ENCODE assay signal across 8 cellular contexts in the genomic region with DNA sequence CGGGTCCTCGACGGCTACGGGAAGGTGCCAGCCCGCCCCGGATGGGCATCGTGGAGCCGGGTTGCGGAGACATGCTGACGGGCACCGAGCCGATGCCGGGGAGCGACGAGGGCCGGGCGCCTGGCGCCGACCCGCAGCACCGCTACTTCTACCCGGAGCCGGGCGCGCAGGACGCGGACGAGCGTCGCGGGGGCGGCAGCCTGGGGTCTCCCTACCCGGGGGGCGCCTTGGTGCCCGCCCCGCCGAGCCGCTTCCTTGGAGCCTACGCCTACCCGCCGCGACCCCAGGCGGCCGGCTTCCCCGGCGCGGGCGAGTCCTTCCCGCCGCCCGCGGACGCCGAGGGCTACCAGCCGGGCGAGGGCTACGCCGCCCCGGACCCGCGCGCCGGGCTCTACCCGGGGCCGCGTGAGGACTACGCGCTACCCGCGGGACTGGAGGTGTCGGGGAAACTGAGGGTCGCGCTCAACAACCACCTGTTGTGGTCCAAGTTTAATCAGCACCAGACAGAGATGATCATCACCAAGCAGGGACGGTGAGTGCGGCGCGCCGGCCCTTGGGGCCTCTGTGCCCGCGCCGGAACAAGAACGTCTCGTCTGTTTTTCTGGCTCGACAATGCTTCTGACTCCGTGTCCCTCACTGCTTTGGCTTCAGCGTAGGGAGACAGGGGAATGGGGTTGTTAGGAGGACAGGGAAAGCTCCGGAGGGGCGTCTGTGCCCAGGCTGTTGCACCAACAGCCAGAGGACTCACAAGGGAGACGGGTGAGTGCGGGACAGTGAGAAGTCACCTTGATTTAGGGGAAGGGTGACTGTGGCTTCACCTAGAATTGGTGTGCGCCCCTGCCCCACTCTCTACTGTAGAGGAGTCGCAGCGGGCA. TPM values are rescaled to one million over a fixed set of nuclear protein-coding genes. Genes with fewer than 3 reads are reported as not detected.
A peak's percentile ranks its signal among the peaks of the same experiment; 100 is the strongest.
DNase-seq lines count a peak whose midpoint lies in the region; ATAC-seq and TF ChIP-seq lines count a peak whose summit lies in the region.

No MANE protein-coding gene starts in this region.

- BruUV-seq in MCF 10A (replicated peaks; lab: Mats Ljungman, UMichigan), result no TSS peak

- H3K36me3 ChIP-seq in breast epithelium (no peaks in the 10 kb centered on the region), right lobe of liver (no peaks in the 10 kb centered on the region), upper lobe of left lung (no peaks in the 10 kb centered on the region)

- CTCF ChIA-PET in MCF 10A (lab: Yijun Ruan, JAX), result interaction anchor here (0.6 to 0.7 kb wide), 2 partner anchors 25 to 885 kb away, joined by 3 read pairs; no protein-coding TSS in a partner anchor

- no peaks in the 10 kb centered on the region for H3K9me3 Mint-ChIP-seq in MCF 10A (ENCODE audit: unreplicated experiment)
- no peaks in the 10 kb centered on the region for H3K9me3 Mint-ChIP-seq in activated naive CD8-positive, alpha-beta T cell treated with anti-CD3 and anti-CD28 coated beads, Interleukin-2, amount 10 ng/mL, durations not matched to agents 7 days and 5 days

- no peak overlapping the region for H3K27ac ChIP-seq in breast epithelium
- peak overlapping the region in 1 of 3 donors; percentile 29 for H3K27ac ChIP-seq in right lobe of liver
- peak overlapping the region in 3 of 4 donors; percentile 41 to 77 (median 72) for H3K27ac ChIP-seq in upper lobe of left lung

- peak overlapping the region; percentile 24 to 69 (median 47) for H3K4me3 ChIP-seq in breast epithelium
- H3K4me3 ChIP-seq in right lobe of liver, result peak overlapping the region; percentile 11 to 32 (median 20)
- H3K4me3 ChIP-seq in upper lobe of left lung, result peak overlapping the region; percentile 15 to 52 (median 44)

- WGBS in right lobe of liver (ENCODE audit: insufficient coverage, low coverage, low lambda C conversion rate, missing lambda C conversion rate), result 30% methylated on average over 5 of the region's 93 CpGs
- WGBS in upper lobe of left lung, 2 donors, result 5 to 6% methylated on average over 34 to 48 of the region's 93 CpGs

- DNase-seq in breast epithelium (ENCODE audit: low spot score in 2 of 2), result peak in 1 of 2 donors; percentile 22
- DNase-seq in MCF 10A (ENCODE audit: unreplicated experiment), result no peak
- peak; percentile 69 for DNase-seq in activated naive CD8-positive, alpha-beta T cell treated with anti-CD3 and anti-CD28 coated beads, Interleukin-2, amount 10 ng/mL, durations not matched to agents 7 days and 5 days
- DNase-seq in right lobe of liver, result peak in 1 of 3 donors; percentile 24
- DNase-seq in upper lobe of left lung, result peak in 1 of 2 donors; percentile 11
- DNase-seq in A172 (ENCODE audit: low spot score), result no peak
- DNase-seq in NOMO-1 treated with DMSO at 0.1 percent for 48 hours (lab: John Stamatoyannopoulos, UW; ENCODE audit: unreplicated experiment), result no peak

- no peak for TF ChIP-seq POLR2A in breast epithelium (IDR thresholded peaks at IDR 0.05)
- no peak for TF ChIP-seq POLR2A in right lobe of liver (IDR thresholded peaks at IDR 0.05)
- no peak for TF ChIP-seq POLR2A in upper lobe of left lung (IDR thresholded peaks at IDR 0.05)

- TF ChIP-seq CTCF in breast epithelium (IDR thresholded peaks at IDR 0.05) (no peak), MCF 10A (IDR thresholded peaks at IDR 0.05; ENCODE audit: unreplicated experiment) (no peak), right lobe of liver (IDR thresholded peaks at IDR 0.05) (no peak), upper lobe of left lung (IDR thresholded peaks at IDR 0.05) (no peak)

- H3K27me3 ChIP-seq in breast epithelium (peaks cover 5 to 51% of the 10 kb centered on the region in 2 donors), right lobe of liver (peaks cover 0 to 20% of the 10 kb centered on the region in 2 donors), upper lobe of left lung (peaks cover 0 to 25% (median 10%) of the 10 kb centered on the region in 4 donors)

- no peaks in the 10 kb centered on the region for H3K9me3 ChIP-seq in breast epithelium
- H3K9me3 ChIP-seq in right lobe of liver, result no peaks in the 10 kb centered on the region
- H3K9me3 ChIP-seq in upper lobe of left lung, result no peaks in the 10 kb centered on the region

- H3K27me3 Mint-ChIP-seq in MCF 10A (ENCODE audit: insufficient read depth, unreplicated experiment), result peaks cover 63% of the 10 kb centered on the region
- H3K27me3 Mint-ChIP-seq in activated naive CD8-positive, alpha-beta T cell treated with anti-CD3 and anti-CD28 coated beads, Interleukin-2, amount 10 ng/mL, durations not matched to agents 7 days and 5 days, result no peaks in the 10 kb centered on the region

- no peak for TF ChIP-seq EP300 in upper lobe of left lung (IDR thresholded peaks at IDR 0.05)

- no peaks in the 10 kb centered on the region for H3K36me3 Mint-ChIP-seq in MCF 10A (ENCODE audit: insufficient read depth, unreplicated experiment)
- peaks cover 8% of the 10 kb centered on the region for H3K36me3 Mint-ChIP-seq in activated naive CD8-positive, alpha-beta T cell treated with anti-CD3 and anti-CD28 coated beads, Interleukin-2, amount 10 ng/mL, durations not matched to agents 7 days and 5 days

- POLR2A ChIA-PET in MCF 10A (lab: Yijun Ruan, JAX), result no interaction called here
- POLR2A ChIA-PET in activated naive CD8-positive, alpha-beta T cell treated with anti-CD3 and anti-CD28 coated beads, Interleukin-2, amount 10 ng/mL, durations not matched to agents 7 days and 5 days (lab: Charles Lee), result interaction anchor here (0.7 to 4.6 kb wide), 18 partner anchors 8 to 162 kb away, joined by 3 to 37 read pairs (median 10); a partner anchor contains a TSS

- H3K4me3 Mint-ChIP-seq in MCF 10A (ENCODE audit: unreplicated experiment), result no peak overlapping the region
- peak overlapping the region; percentile 100 for H3K4me3 Mint-ChIP-seq in activated naive CD8-positive, alpha-beta T cell treated with anti-CD3 and anti-CD28 coated beads, Interleukin-2, amount 10 ng/mL, durations not matched to agents 7 days and 5 days

- intact Hi-C loops in breast epithelium (cut with DNase I; ENCODE audit: low total_unique reads), result no loop called here
- intact Hi-C loops in MCF 10A (cut with micrococcal nuclease), result no loop called here
- intact Hi-C loops in right lobe of liver (cut with DNase I), result no loop called here

- H3K4me1 ChIP-seq in breast epithelium (peaks cover 0 to 7% of the 10 kb centered on the region in 2 donors), right lobe of liver (peaks cover 0 to 8% (median 0%) of the 10 kb centered on the region in 4 donors), upper lobe of left lung (peaks cover 12 to 18% (median 13%) of the 10 kb centered on the region in 4 donors)

- ATAC-seq in HG03439 (IDR thresholded peaks at IDR 0.05; ENCODE audit: unreplicated experiment) (peak; percentile 7), right lobe of liver (peak in 2 of 4 donors; percentile 23 to 28), upper lobe of left lung (ENCODE audit: low FRiP score in 2 of 2) (peak in 1 of 2 donors; percentile 47)
- peak; percentile 40 for ATAC-seq in activated naive CD8-positive, alpha-beta T cell treated with anti-CD3 and anti-CD28 coated beads, Interleukin-2, amount 10 ng/mL, durations not matched to agents 7 days and 5 days (ENCODE audit: low read depth)

- no peak overlapping the region for H3K27ac Mint-ChIP-seq in MCF 10A (ENCODE audit: low read depth, unreplicated experiment)
- H3K27ac Mint-ChIP-seq in activated naive CD8-positive, alpha-beta T cell treated with anti-CD3 and anti-CD28 coated beads, Interleukin-2, amount 10 ng/mL, durations not matched to agents 7 days and 5 days, result peak overlapping the region; percentile 98

- H3K4me1 Mint-ChIP-seq in MCF 10A (ENCODE audit: insufficient read depth, unreplicated experiment), result no peaks in the 10 kb centered on the region
- peaks cover 60% of the 10 kb centered on the region for H3K4me1 Mint-ChIP-seq in activated naive CD8-positive, alpha-beta T cell treated with anti-CD3 and anti-CD28 coated beads, Interleukin-2, amount 10 ng/mL, durations not matched to agents 7 days and 5 days

RNA-seq across cellular contexts. Expression of a gene that starts 0.6 kb away (rescaled TPM):
- total RNA-seq in breast epithelium, result 1 to 10 TPM in 2 of 3 donors, under 1 TPM in 1; 0.33 to 1.8 (median 1.0) TPM
- total RNA-seq in MCF 10A (2022), result not detected in 2 replicates
- 10 to 100 TPM; 20.7 to 22.8 TPM for total RNA-seq in activated naive CD8-positive, alpha-beta T cell treated with anti-CD3 and anti-CD28 coated beads, Interleukin-2, amount 10 ng/mL, durations not matched to agents 7 days and 5 days
- under 1 TPM in 5 of 6 experiments, not detected in 1; 0.19 to 0.56 (median 0.24) TPM for total RNA-seq in right lobe of liver
- total RNA-seq in upper lobe of left lung, result 1 to 10 TPM; 2.0 to 5.2 (median 3.4) TPM
- total RNA-seq in A172 (2014; rRNA removed; shearing (Covaris generic)), result not detected in 2 replicates

RNA-seq across cellular contexts. Expression of a gene that starts 39.7 kb away (rescaled TPM):
- 10 to 100 TPM in 1 of 3 donors, 1 to 10 TPM in 2; 4.5 to 11.5 (median 8.3) TPM for total RNA-seq in breast epithelium
- 0.40 and 1.5 TPM in 2 replicates for total RNA-seq in MCF 10A (2022)
- total RNA-seq in activated naive CD8-positive, alpha-beta T cell treated with anti-CD3 and anti-CD28 coated beads, Interleukin-2, amount 10 ng/mL, durations not matched to agents 7 days and 5 days, result 1 to 10 TPM; 8.0 to 8.9 TPM
- total RNA-seq in right lobe of liver, result 1 to 10 TPM; 1.2 to 3.2 (median 2.2) TPM
- total RNA-seq in upper lobe of left lung, result 10 to 100 TPM in 4 of 6 donors, 1 to 10 TPM in 2; 6.4 to 28.3 (median 12.8) TPM
- total RNA-seq in A172 (2014; rRNA removed; shearing (Covaris generic)), result 3.3 and 5.5 TPM in 2 replicates

Comparison
In these comparisons a context has a peak if more than half of its experiments do, and no peak if none do; other contexts are left out.
1. H3K27ac ChIP-seq: peak in upper lobe of left lung (3 of 4); none in breast epithelium (0 of 2).
2. Peak in every context shown above with its lines, with median percentiles within 50 percentile points of each other: H3K4me3 ChIP-seq.